ENCODE assay signal across 8 cellular contexts in the genomic region with DNA sequence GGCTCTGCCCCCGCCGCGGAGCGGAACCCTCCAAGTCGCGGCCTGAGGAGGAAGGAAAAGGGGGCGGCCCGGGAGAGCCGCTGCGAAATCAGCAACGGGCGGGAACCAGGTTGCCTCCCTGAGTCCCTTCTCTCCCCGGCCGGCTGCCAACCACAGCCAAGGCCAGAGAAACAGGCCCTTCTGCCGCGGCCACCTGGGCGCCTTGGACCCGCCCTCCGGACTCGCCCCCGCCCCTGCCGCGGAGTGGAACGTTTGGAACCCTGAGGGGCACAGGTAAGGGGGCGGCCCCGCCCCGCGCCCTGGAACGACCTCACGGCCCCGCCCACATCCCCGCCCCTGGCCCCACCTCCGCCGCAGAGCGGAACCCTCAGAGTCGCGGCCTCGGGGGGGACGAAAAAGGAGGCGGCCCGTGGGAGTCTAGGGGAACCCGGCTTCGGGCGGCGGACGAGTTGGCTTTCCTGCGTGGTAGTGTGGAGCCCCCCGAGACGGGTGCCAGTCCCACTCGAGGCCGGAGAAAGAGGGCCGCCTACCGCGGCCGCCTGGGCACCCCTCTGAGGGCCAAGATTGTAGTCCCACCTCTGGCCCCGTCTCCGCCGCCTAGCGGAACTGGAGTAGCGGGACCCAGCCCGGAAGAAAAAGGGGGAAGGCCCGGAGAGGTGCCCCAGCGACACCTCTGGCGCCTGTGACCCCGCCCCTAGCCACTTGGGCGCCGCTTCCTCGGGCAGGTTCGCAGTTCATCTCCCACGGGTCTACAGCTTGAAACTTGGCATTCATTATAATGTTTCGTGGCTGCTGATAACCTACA. TPM values are rescaled to one million over a fixed set of nuclear protein-coding genes. Genes with fewer than 3 reads are reported as not detected.
A peak's percentile ranks its signal among the peaks of the same experiment; 100 is the strongest.
DNase-seq lines count a peak whose midpoint lies in the region; ATAC-seq and TF ChIP-seq lines count a peak whose summit lies in the region.

No MANE protein-coding gene starts in this region.

- peak overlapping the region; percentile 90 for H3K27ac Mint-ChIP-seq in activated T-helper 17 cell treated with anti-CD3 and anti-CD28 coated beads, Interleukin-2, amount 50 U/mL, for 72 hours
- H3K27ac Mint-ChIP-seq in natural killer cell treated with Interleukin-12 subunit alpha and Interleukin-12 subunit beta and Interleukin-15 and Interleukin-18, amount 100 ng/mL, for 72 hours, result peak overlapping the region; percentile 86 to 87
- peak overlapping the region; percentile 72 for H3K27ac Mint-ChIP-seq in stimulated activated naive CD8-positive, alpha-beta T cell treated with anti-CD3 and anti-CD28 coated beads, Interleukin-15, Interleukin-2, amounts not matched to agents 100 ng/mL and 50 ng/mL, for 24 hours

- peak overlapping the region; percentile 85 for H3K4me3 Mint-ChIP-seq in activated T-helper 17 cell treated with anti-CD3 and anti-CD28 coated beads, Interleukin-2, amount 50 U/mL, for 72 hours
- peak overlapping the region; percentile 97 for H3K4me3 Mint-ChIP-seq in natural killer cell treated with Interleukin-12 subunit alpha and Interleukin-12 subunit beta and Interleukin-15 and Interleukin-18, amount 100 ng/mL, for 72 hours
- H3K4me3 Mint-ChIP-seq in stimulated activated naive CD8-positive, alpha-beta T cell treated with anti-CD3 and anti-CD28 coated beads, Interleukin-15, Interleukin-2, amounts not matched to agents 100 ng/mL and 50 ng/mL, for 24 hours, result peak overlapping the region; percentile 82

- peak; percentile 95 for DNase-seq in ELF-1 (ENCODE audit: low read depth, low spot score)
- peak; percentile 79 for DNase-seq in GOT3 (lab: John Stamatoyannopoulos, UW)
- DNase-seq in LHCN-M2 (ENCODE audit: low read depth), result peak; percentile 67
- DNase-seq in RKO (ENCODE audit: low spot score), result peak; percentile 76
- DNase-seq in fibroblast of mammary gland (ENCODE audit: low read depth), result peak; percentile 62
- peak; percentile 85 for DNase-seq in natural killer cell treated with Interleukin-12 subunit alpha and Interleukin-12 subunit beta and Interleukin-15 and Interleukin-18, amount 100 ng/mL, for 72 hours (ENCODE audit: low spot score)

- TF ChIP-seq CTCF in fibroblast of mammary gland (conservative IDR thresholded peaks at IDR 0.05; ENCODE audit: control insufficient read depth, insufficient read depth, low read depth, low read length), result peak; percentile 33

- H3K4me3 ChIP-seq in fibroblast of mammary gland (ENCODE audit: control insufficient read depth, low read depth, low read length), result peak overlapping the region; percentile 64

- no peaks in the 10 kb centered on the region for H3K36me3 Mint-ChIP-seq in activated T-helper 17 cell treated with anti-CD3 and anti-CD28 coated beads, Interleukin-2, amount 50 U/mL, for 72 hours (ENCODE audit: low read depth)
- no peaks in the 10 kb centered on the region for H3K36me3 Mint-ChIP-seq in natural killer cell treated with Interleukin-12 subunit alpha and Interleukin-12 subunit beta and Interleukin-15 and Interleukin-18, amount 100 ng/mL, for 72 hours
- no peaks in the 10 kb centered on the region for H3K36me3 Mint-ChIP-seq in stimulated activated naive CD8-positive, alpha-beta T cell treated with anti-CD3 and anti-CD28 coated beads, Interleukin-15, Interleukin-2, amounts not matched to agents 100 ng/mL and 50 ng/mL, for 24 hours (ENCODE audit: low read depth)

- no peaks in the 10 kb centered on the region for H3K27me3 Mint-ChIP-seq in activated T-helper 17 cell treated with anti-CD3 and anti-CD28 coated beads, Interleukin-2, amount 50 U/mL, for 72 hours
- H3K27me3 Mint-ChIP-seq in natural killer cell treated with Interleukin-12 subunit alpha and Interleukin-12 subunit beta and Interleukin-15 and Interleukin-18, amount 100 ng/mL, for 72 hours, result peaks cover 0 to 4% of the 10 kb centered on the region in 2 donors
- H3K27me3 Mint-ChIP-seq in stimulated activated naive CD8-positive, alpha-beta T cell treated with anti-CD3 and anti-CD28 coated beads, Interleukin-15, Interleukin-2, amounts not matched to agents 100 ng/mL and 50 ng/mL, for 24 hours, result no peaks in the 10 kb centered on the region

- ATAC-seq in activated T-helper 17 cell treated with anti-CD3 and anti-CD28 coated beads, Interleukin-2, amount 50 U/mL, for 72 hours (replicated peaks), result peak; percentile 90
- ATAC-seq in natural killer cell treated with Interleukin-12 subunit alpha and Interleukin-12 subunit beta and Interleukin-15 and Interleukin-18, amount 100 ng/mL, for 72 hours, result peak; percentile 94 to 95

- no peaks in the 10 kb centered on the region for H3K9me3 Mint-ChIP-seq in activated T-helper 17 cell treated with anti-CD3 and anti-CD28 coated beads, Interleukin-2, amount 50 U/mL, for 72 hours
- no peaks in the 10 kb centered on the region for H3K9me3 Mint-ChIP-seq in natural killer cell treated with Interleukin-12 subunit alpha and Interleukin-12 subunit beta and Interleukin-15 and Interleukin-18, amount 100 ng/mL, for 72 hours
- H3K9me3 Mint-ChIP-seq in stimulated activated naive CD8-positive, alpha-beta T cell treated with anti-CD3 and anti-CD28 coated beads, Interleukin-15, Interleukin-2, amounts not matched to agents 100 ng/mL and 50 ng/mL, for 24 hours, result no peaks in the 10 kb centered on the region

- no peaks in the 10 kb centered on the region for H3K4me1 Mint-ChIP-seq in activated T-helper 17 cell treated with anti-CD3 and anti-CD28 coated beads, Interleukin-2, amount 50 U/mL, for 72 hours
- H3K4me1 Mint-ChIP-seq in natural killer cell treated with Interleukin-12 subunit alpha and Interleukin-12 subunit beta and Interleukin-15 and Interleukin-18, amount 100 ng/mL, for 72 hours (ENCODE audit: low read depth in 2 of 2), result peaks cover 4 to 5% of the 10 kb centered on the region in 2 donors
- H3K4me1 Mint-ChIP-seq in stimulated activated naive CD8-positive, alpha-beta T cell treated with anti-CD3 and anti-CD28 coated beads, Interleukin-15, Interleukin-2, amounts not matched to agents 100 ng/mL and 50 ng/mL, for 24 hours (ENCODE audit: low read depth), result peaks cover 17% of the 10 kb centered on the region

RNA-seq across cellular contexts. Expression of a gene that starts 0.7 kb away (rescaled TPM):
- total RNA-seq in LHCN-M2 (2014; rRNA removed), result 3.7 and 5.9 TPM in 2 replicates
- polyA plus RNA-seq in LHCN-M2 (2012), result 6.2 TPM
- 10 to 100 TPM; 22.0 to 30.2 TPM for total RNA-seq in activated T-helper 17 cell treated with anti-CD3 and anti-CD28 coated beads, Interleukin-2, amount 50 U/mL, for 72 hours
- 10 to 100 TPM; 19.1 to 29.4 TPM for total RNA-seq in natural killer cell treated with Interleukin-12 subunit alpha and Interleukin-12 subunit beta and Interleukin-15 and Interleukin-18, amount 100 ng/mL, for 72 hours

Comparison
In these comparisons a context has a peak if more than half of its experiments do, and no peak if none do; other contexts are left out.
1. Peak in every context shown above with its lines: DNase-seq, ATAC-seq and H3K4me3 ChIP-seq.